Comparison of ENCODE assay signal across 25 cellular contexts in genomic region chr21:45011426-45011825, GRCh38.
DNase-seq lines count a peak whose midpoint lies in the region; ATAC-seq, FAIRE-seq and TF ChIP-seq lines count a peak whose summit lies in the region.
"Had no signal": no experiment of that assay in that cellular context is flagged by ENCODE, and none has a peak within 500 bp of the region (broad histone marks: within the 10 kb centered on the region; RNA-seq: fewer than 3 reads in every experiment).

No MANE protein-coding gene starts in this region.

- no peak overlapping the region for H3K14ac ChIP-seq in H1 (ENCODE audit: insufficient read length)

- no peaks in the 10 kb centered on the region for H3K9me3 ChIP-seq in right atrium auricular region
- H3K9me3 ChIP-seq in H1 (ENCODE audit: insufficient read depth in 2 of 2, low read depth in 1 of 2, low read length in 1 of 2): no peaks in the 10 kb centered on the region; a peak in 1 of 4 replicates
- H3K9me3 ChIP-seq in spleen: peaks cover 0 to 3% (median 0%) of the 10 kb centered on the region in 8 donors
- H3K9me3 ChIP-seq: thoracic aorta had no signal

- H3K23me2 ChIP-seq in H1 (ENCODE audit: low read depth, low read length): no peaks in the 10 kb centered on the region

- TF ChIP-seq EP300 in H1 (IDR thresholded peaks at IDR 0.05; ENCODE audit: borderline replicate concordance in 1 of 2, low read depth in 2 of 2, low read length in 2 of 2): no peak

- no peak overlapping the region for H3K23ac ChIP-seq in H1 (ENCODE audit: insufficient read length)

- H3K4me1 ChIP-seq in right atrium auricular region: peaks cover 0 to 18% of the 10 kb centered on the region in 2 donors
- peaks cover 0 to 26% (median 12%) of the 10 kb centered on the region in 4 experiments; a peak in 6 of 7 replicates for H3K4me1 ChIP-seq in H1 (replicated peaks in 1 of 4; ENCODE audit: control insufficient read depth in 3 of 4, insufficient read depth in 4 of 4, low read length in 3 of 4)
- H3K4me1 ChIP-seq in spleen: peaks cover 0 to 2% (median 0%) of the 10 kb centered on the region in 6 donors

- no peak overlapping the region; the same call in 1 of the 2 replicates for H4K8ac ChIP-seq in H1 (ENCODE audit: extremely low read depth, insufficient read depth, low read length)

- 0 out of 2 replicates have a peak overlapping the region, but pooled peaks have one; percentile 95 for H2BK5ac ChIP-seq in H1 (ENCODE audit: low read depth, low read length)

- no peak overlapping the region for H3K4me3 Mint-ChIP-seq in mesothelial cell of epicardium
- H3K4me3 Mint-ChIP-seq: activated CD4-positive, alpha-beta memory T cell treated with anti-CD3 and anti-CD28 coated beads for 36 hours; activated naive CD8-positive, alpha-beta T cell treated with anti-CD3 and anti-CD28 coated beads, Interleukin-2, amount 10 ng/mL, durations not matched to agents 7 days and 5 days; B cell had no signal

- no peak overlapping the region for H2AFZ ChIP-seq in H1 (ENCODE audit: low read length)

- H3K4me2 ChIP-seq in H1 (ENCODE audit: insufficient read depth in 1 of 2, low read depth in 2 of 2, low read length in 2 of 2): no peak overlapping the region

- peak overlapping the region; percentile 47 for H3K27ac Mint-ChIP-seq in mesothelial cell of epicardium
- H3K27ac Mint-ChIP-seq: activated CD4-positive, alpha-beta memory T cell treated with anti-CD3 and anti-CD28 coated beads for 36 hours; activated naive CD8-positive, alpha-beta T cell treated with anti-CD3 and anti-CD28 coated beads, Interleukin-2, amount 10 ng/mL, durations not matched to agents 7 days and 5 days; activated T-helper 2 cell treated with anti-CD3 and anti-CD28 coated beads, Interferon-gamma antibody, Interleukin-2, Interleukin-4, amounts not matched to agents 10 μg/mL and 5 μg/mL and 100 μg/mL, durations not matched to agents 14 hours and 24 hours and 36 hours; B cell had no signal

- H3K27me3 Mint-ChIP-seq in mesothelial cell of epicardium (ENCODE audit: low read depth): no peaks in the 10 kb centered on the region

- CTCF ChIA-PET in H1 (lab: Charles Lee; ENCODE audit: partially characterized antibody): interaction anchor here (0.6 to 3.3 kb wide), 10 partner anchors 13 to 130 kb away, joined by 3 to 14 read pairs (median 5); no protein-coding TSS in a partner anchor

- H3K79me2 ChIP-seq in H1 (ENCODE audit: control insufficient read depth in 1 of 2, insufficient read depth in 2 of 2, low read length in 2 of 2): no peaks in the 10 kb centered on the region

- 0 out of 2 replicates have a peak overlapping the region, but pooled peaks have one; percentile 12 for H2BK15ac ChIP-seq in H1 (ENCODE audit: low read length)

- peaks cover 51% of the 10 kb centered on the region for H3K4me1 Mint-ChIP-seq in mesothelial cell of epicardium
- H3K4me1 Mint-ChIP-seq: B cell had no signal

- H2BK20ac ChIP-seq in H1 (ENCODE audit: low read length): no peak overlapping the region

- H4K5ac ChIP-seq in H1 (ENCODE audit: insufficient read length, low read depth, low read length): no peak overlapping the region

- no peak overlapping the region for H2AK5ac ChIP-seq in H1 (ENCODE audit: low read depth, low read length)

- no peak overlapping the region for H3K4ac ChIP-seq in H1 (replicated peaks; ENCODE audit: insufficient read length, low read depth, low read length)

- peaks cover 2% of the 10 kb centered on the region for H3K36me3 Mint-ChIP-seq in mesothelial cell of epicardium
- H3K36me3 Mint-ChIP-seq: activated CD4-positive, alpha-beta memory T cell treated with anti-CD3 and anti-CD28 coated beads for 36 hours; activated naive CD8-positive, alpha-beta T cell treated with anti-CD3 and anti-CD28 coated beads, Interleukin-2, amount 10 ng/mL, durations not matched to agents 7 days and 5 days had no signal

- H4K91ac ChIP-seq in H1 (replicated peaks; ENCODE audit: insufficient read length, low read length): peak overlapping the region; percentile 20

- intact Hi-C loops in left cardiac atrium (cut with DNase I) (no loop called here), spleen (cut with DNase I; ENCODE audit: low total_unique reads) (no loop called here)

- POLR2A ChIA-PET in H1 (lab: Charles Lee; ENCODE audit: partially characterized antibody): interaction anchor here (1.9 kb wide), 1 partner anchor 12 kb away, joined by 5 read pairs; no protein-coding TSS in a partner anchor

- DNase-seq in left cardiac atrium (peak; percentile 16), right atrium auricular region (ENCODE audit: low spot score) (no peak), H1 (ENCODE audit: low read depth in 1 of 2, low spot score in 2 of 2) (no peak), mesothelial cell of epicardium (ENCODE audit: low spot score in 2 of 2, unreplicated experiment in 2 of 2) (no peak), spleen (peak; percentile 49), NOMO-1 treated with DMSO at 0.1 percent for 48 hours (lab: John Stamatoyannopoulos, UW; ENCODE audit: unreplicated experiment) (no peak)
- no peak for DNase-seq in activated effector memory CD4-positive, alpha-beta T cell treated with Interleukin-2 at 50 U/mL for 16 hours
- DNase-seq in stimulated activated CD4-positive, alpha-beta T cell treated with anti-CD3 and anti-CD28 coated beads, Interleukin-2, amount 100 ng/mL, for 24 hours: no peak
- DNase-seq: activated CD4-positive, alpha-beta memory T cell treated with anti-CD3 and anti-CD28 coated beads for 36 hours; activated CD4-positive, CD25-positive, alpha-beta regulatory T cell; DMS79; Karpas-422; NCI-H1694; NCI-H2171; NCI-H524 treated with DMSO at 0.1 percent for 48 hours; NK-92 treated with Interleukin-12 subunit alpha and Interleukin-12 subunit beta, amount 100 ng/mL, for 24 hours; stimulated activated CD4-positive, alpha-beta T cell treated with anti-CD3 and anti-CD28 coated beads, Interleukin-4, amount 100 ng/mL, for 24 hours; stimulated activated naive CD8-positive, alpha-beta T cell treated with anti-CD3 and anti-CD28 coated beads, Interleukin-15, Interleukin-2, amounts not matched to agents 100 U/mL and 50 U/mL, for 24 hours; T1000 had no signal

- no peaks in the 10 kb centered on the region for H3K36me3 ChIP-seq in right atrium auricular region
- H3K36me3 ChIP-seq in H1 (ENCODE audit: control insufficient read depth in 2 of 4, insufficient read depth in 4 of 4, low read length in 3 of 4): no peaks in the 10 kb centered on the region
- H3K36me3 ChIP-seq in spleen: no peaks in the 10 kb centered on the region
- H3K36me3 ChIP-seq: thoracic aorta had no signal

- no peak overlapping the region for H3K9ac ChIP-seq in H1 (replicated peaks in 1 of 4; ENCODE audit: extremely low read depth in 1 of 4, low read depth in 3 of 4, low read length in 3 of 4)

- no peak for FAIRE-seq in H1 (lab: Jason Lieb, UNC)

- H3K4me3 ChIP-seq in right atrium auricular region (no peak overlapping the region), H1 (ENCODE audit: extremely low read depth in 1 of 4, insufficient read depth in 2 of 4, low read depth in 3 of 4, low read length in 4 of 4) (no peak overlapping the region), spleen (no peak overlapping the region)
- H3K4me3 ChIP-seq: thoracic aorta had no signal

- TF ChIP-seq CTCF in right atrium auricular region (IDR thresholded peaks at IDR 0.05): no peak
- TF ChIP-seq CTCF in H1 (IDR thresholded peaks at IDR 0.05; ENCODE audit: control extremely low read depth in 1 of 3, insufficient read depth in 1 of 3, low read depth in 1 of 3, low read length in 3 of 3): no peak
- TF ChIP-seq CTCF in mesothelial cell of epicardium (IDR thresholded peaks at IDR 0.05; ENCODE audit: unreplicated experiment): no peak
- no peak for TF ChIP-seq CTCF in spleen (IDR thresholded peaks at IDR 0.05 in 8 of 11, conservative IDR thresholded peaks at IDR 0.05 in 3 of 11)

- TF ChIP-seq POLR2A in H1 (IDR thresholded peaks at IDR 0.05; ENCODE audit: control extremely low read depth in 1 of 2, low read depth in 2 of 2, low read length in 2 of 2) (no peak), spleen (IDR thresholded peaks at IDR 0.05) (no peak)

- no peak overlapping the region for H2BK120ac ChIP-seq in H1 (replicated peaks; ENCODE audit: low read depth, low read length)

- H3K18ac ChIP-seq in H1 (ENCODE audit: extremely low read depth, low read length): peak overlapping the region; percentile 71; the same call in 1 of the 2 replicates

- 95% methylated on average over 18 of the region's 18 CpGs; no CpG with 5 or more reads in 1 of the 2 experiments for WGBS in H1 (ENCODE audit: extremely low coverage in 1 of 2, insufficient coverage in 1 of 2, insufficient read length in 1 of 2, insufficient replicate concordance in 2 of 2, low coverage in 1 of 2, low lambda C conversion rate in 2 of 2, missing lambda C conversion rate in 1 of 2), 2 experiments
- 90 to 97% (median 96%) methylated on average over 16 to 18 of the region's 18 CpGs for WGBS in spleen, 5 donors

- H3K27me3 ChIP-seq in right atrium auricular region (no peaks in the 10 kb centered on the region), H1 (replicated peaks in 1 of 4; ENCODE audit: control insufficient read depth in 3 of 4, extremely low read depth in 1 of 4, insufficient read depth in 3 of 4, low read length in 3 of 4) (peaks cover 0 to 3% (median 2%) of the 10 kb centered on the region in 4 experiments; a peak in 3 of 7 replicates), spleen (replicated peaks in 1 of 7) (peaks cover 0 to 49% (median 0%) of the 10 kb centered on the region in 7 donors)

- H3K27ac ChIP-seq in right atrium auricular region (no peak overlapping the region), H1 (ENCODE audit: low read depth, low read length) (no peak overlapping the region), spleen (no peak overlapping the region)

- TF ChIP-seq RAD21 in H1 (IDR thresholded peaks at IDR 0.05 in 1 of 2, conservative IDR thresholded peaks at IDR 0.05 in 1 of 2; ENCODE audit: low read depth in 2 of 2, low read length in 2 of 2): no peak

- H4K20me1 ChIP-seq in H1 (replicated peaks in 1 of 2; ENCODE audit: control insufficient read depth in 1 of 2, insufficient read depth in 2 of 2, low read length in 2 of 2): no peaks in the 10 kb centered on the region

- no peak for ATAC-seq in left cardiac atrium
- ATAC-seq: left lobe of liver; stimulated activated naive CD8-positive, alpha-beta T cell treated with anti-CD3 and anti-CD28 coated beads, Interleukin-15, Interleukin-2, amounts not matched to agents 100 U/mL and 50 U/mL, for 24 hours had no signal

- H2BK12ac ChIP-seq in H1 (ENCODE audit: low read depth, low read length): peak overlapping the region; percentile 80; the same call in 1 of the 2 replicates

- H3K79me1 ChIP-seq in H1 (ENCODE audit: low read depth, low read length): no peaks in the 10 kb centered on the region

- H3K56ac ChIP-seq in H1 (replicated peaks; ENCODE audit: insufficient read length, low read depth, low read length): no peak overlapping the region

- H3K9me3 Mint-ChIP-seq in mesothelial cell of epicardium: peaks cover 5% of the 10 kb centered on the region
- H3K9me3 Mint-ChIP-seq: activated CD4-positive, alpha-beta memory T cell treated with anti-CD3 and anti-CD28 coated beads for 36 hours; activated naive CD8-positive, alpha-beta T cell treated with anti-CD3 and anti-CD28 coated beads, Interleukin-2, amount 10 ng/mL, durations not matched to agents 7 days and 5 days; activated T-helper 2 cell treated with anti-CD3 and anti-CD28 coated beads, Interferon-gamma antibody, Interleukin-2, Interleukin-4, amounts not matched to agents 10 μg/mL and 5 μg/mL and 100 μg/mL, durations not matched to agents 14 hours and 24 hours and 36 hours; neural crest cell had no signal

TF ChIP-seq in H1, 55 proteins besides CTCF, POLR2A, EP300 and RAD21 (continues in another document):
- no peak for TF ChIP-seq TCF12 (IDR thresholded peaks at IDR 0.05; ENCODE audit: low read depth, low read length)

Comparison
In these comparisons a context has a peak if more than half of its experiments do, and no peak if none do; other contexts are left out.
1. DNase-seq: peak in left cardiac atrium (single experiment) and spleen (single experiment); none in right atrium auricular region (single experiment), H1 (0 of 2), mesothelial cell of epicardium (0 of 2), activated effector memory CD4-positive, alpha-beta T cell treated with Interleukin-2 at 50 U/mL for 16 hours (single experiment), stimulated activated CD4-positive, alpha-beta T cell treated with anti-CD3 and anti-CD28 coated beads, Interleukin-2, amount 100 ng/mL, for 24 hours (0 of 2) and NOMO-1 treated with DMSO at 0.1 percent for 48 hours (single experiment).